ENCODE assay signal across 8 cellular contexts in the genomic region with DNA sequence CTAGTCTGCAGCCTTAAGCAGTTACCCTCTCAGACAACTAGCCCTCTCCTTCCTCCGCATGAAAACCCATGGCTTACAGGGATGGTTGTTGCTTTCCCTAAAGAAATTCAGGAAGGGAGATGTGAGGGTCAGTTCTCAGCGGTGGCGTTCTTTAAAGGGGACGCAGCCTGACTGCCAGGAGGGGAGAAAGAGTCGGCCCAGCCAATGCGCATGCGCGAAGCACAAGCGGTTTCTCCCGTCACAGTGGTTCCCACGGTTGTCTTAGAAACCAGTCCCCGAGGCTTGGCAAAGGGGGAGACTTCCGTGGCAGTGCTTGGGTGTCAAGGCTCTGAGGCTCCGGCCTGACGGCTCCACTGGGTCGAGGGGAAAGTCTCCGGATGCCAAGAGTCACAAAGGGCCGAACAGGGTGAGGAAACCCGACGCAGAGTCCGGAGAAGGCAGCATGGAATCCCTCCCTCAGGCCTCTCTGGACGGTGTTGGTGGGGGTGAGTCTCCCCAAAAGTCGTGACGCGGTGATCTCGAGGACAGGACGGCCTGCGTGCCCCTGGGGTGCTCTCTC.
DNase-seq lines count a peak whose midpoint lies in the region; ATAC-seq and TF ChIP-seq lines count a peak whose summit lies in the region.
"Not testable (repeated sequence)": the region's sequence is repeated elsewhere in the genome, so short reads cannot be mapped to it uniquely, and the experiment has no call there.

No MANE protein-coding gene starts in this region.

- H3K27ac ChIP-seq in adrenal gland, gastrocnemius medialis: not testable (repeated sequence)

- not testable (repeated sequence) for H3K4me3 Mint-ChIP-seq in CD14-positive monocyte

- 20 to 44% methylated on average over 10 of the region's 28 CpGs; no CpG with 5 or more reads in 2 of the 4 donors for WGBS in adrenal gland, 4 donors

- H3K9me3 ChIP-seq in adrenal gland (replicated peaks in 1 of 3); gastrocnemius medialis: not testable (repeated sequence)

- not testable (repeated sequence) for H3K36me3 ChIP-seq in adrenal gland (replicated peaks in 1 of 2); gastrocnemius medialis

- not testable (repeated sequence) for H3K27me3 Mint-ChIP-seq in CD14-positive monocyte (ENCODE audit: low read depth in 3 of 3)

- intact Hi-C loops in CD14-positive monocyte (cut with micrococcal nuclease); adrenal gland (cut with DNase I); cardiac septum (cut with DNase I); gastrocnemius medialis (cut with DNase I; ENCODE audit: low total_unique reads): not testable (repeated sequence)

- H3K4me1 ChIP-seq in adrenal gland (replicated peaks in 1 of 2); gastrocnemius medialis: not testable (repeated sequence)

- not testable (repeated sequence) for H3K4me1 Mint-ChIP-seq in CD14-positive monocyte

- TF ChIP-seq POLR2A in adrenal gland (IDR thresholded peaks at IDR 0.05); gastrocnemius medialis (IDR thresholded peaks at IDR 0.05): not testable (repeated sequence)

- in situ Hi-C loops in gastrocnemius medialis (cut with MboI; ENCODE audit: low sequenced_read_pairs in 4 of 4) = not testable (repeated sequence)

- ATAC-seq in gastrocnemius medialis = not testable (repeated sequence)

- not testable (repeated sequence) for H3K9me3 Mint-ChIP-seq in CD14-positive monocyte

- H3K36me3 Mint-ChIP-seq in CD14-positive monocyte = not testable (repeated sequence)

- DNase-seq in CD14-positive monocyte (ENCODE audit: low spot score) (peak; percentile 34), activated T-cell treated with anti-CD3 and anti-CD28 coated beads for 48 hours (ENCODE audit: low read depth) (peak; percentile 27), adrenal gland (peak; percentile 15 to 68 (median 51)), cardiac septum (ENCODE audit: low spot score) (peak; percentile 38), mesenteric fat pad (ENCODE audit: low spot score) (peak; percentile 47), gastrocnemius medialis (peak; percentile 1 to 9)
- peak; percentile 39 for DNase-seq in activated CD4-positive, alpha-beta T cell treated with anti-CD3 and anti-CD28 coated beads for 1 hour
- DNase-seq in stimulated activated CD8-positive, alpha-beta memory T cell treated with anti-CD3 and anti-CD28 coated beads, Interleukin-2, amount 100 ng/mL, for 1 hour (ENCODE audit: low read depth in 2 of 2) = peak; percentile 6 to 48

- TF ChIP-seq CTCF in CD14-positive monocyte (IDR thresholded peaks at IDR 0.05); adrenal gland (IDR thresholded peaks at IDR 0.05); gastrocnemius medialis (IDR thresholded peaks at IDR 0.05 in 4 of 5, conservative IDR thresholded peaks at IDR 0.05 in 1 of 5): not testable (repeated sequence)

- H3K27me3 ChIP-seq in adrenal gland, gastrocnemius medialis: not testable (repeated sequence)

- H3K27ac Mint-ChIP-seq in CD14-positive monocyte = not testable (repeated sequence)

- not testable (repeated sequence) for H3K4me3 ChIP-seq in adrenal gland, gastrocnemius medialis
